ENCODE assay signal across 17 cellular contexts in the genomic region with DNA sequence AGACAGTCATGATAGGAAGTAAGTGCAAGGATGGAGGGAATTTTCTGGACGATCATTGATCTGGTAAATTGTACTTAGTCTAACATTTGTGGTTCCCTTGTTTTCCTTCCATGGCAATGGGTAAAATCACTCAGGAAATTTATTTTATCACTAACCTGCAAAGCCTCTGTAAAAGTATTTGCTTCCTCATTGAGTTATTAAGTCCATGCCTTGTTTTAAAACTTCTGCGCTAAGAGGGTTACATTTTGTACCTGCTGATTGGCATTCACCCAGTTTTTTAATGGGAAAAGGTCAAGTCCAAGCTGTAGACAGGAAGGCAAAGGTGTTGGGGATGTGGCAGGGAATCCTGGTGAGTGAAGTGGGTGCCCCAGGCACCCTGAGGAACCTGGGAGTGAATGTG.
DNase-seq lines count a peak whose midpoint lies in the region; ATAC-seq and TF ChIP-seq lines count a peak whose summit lies in the region.
"Had no signal": no experiment of that assay in that cellular context is flagged by ENCODE, and none has a peak within 500 bp of the region (broad histone marks: within the 10 kb centered on the region; RNA-seq: fewer than 3 reads in every experiment).

No MANE protein-coding gene starts in this region.

- H3K4me1 ChIP-seq in body of pancreas (peaks cover 22% of the 10 kb centered on the region), right lobe of liver (peaks cover 0 to 38% (median 12%) of the 10 kb centered on the region in 4 donors), stomach (peaks cover 3 to 69% (median 34%) of the 10 kb centered on the region in 4 donors)

- no peak for TF ChIP-seq POLR2A in body of pancreas (IDR thresholded peaks at IDR 0.05)
- TF ChIP-seq POLR2A in right lobe of liver (IDR thresholded peaks at IDR 0.05) = no peak
- TF ChIP-seq POLR2A in stomach (IDR thresholded peaks at IDR 0.05) = no peak

- no peak for TF ChIP-seq EP300 in stomach (IDR thresholded peaks at IDR 0.05)

- no peak for TF ChIP-seq CTCF in C4-2B (conservative IDR thresholded peaks at IDR 0.05)
- TF ChIP-seq CTCF in body of pancreas (IDR thresholded peaks at IDR 0.05) = no peak
- TF ChIP-seq CTCF in right lobe of liver (IDR thresholded peaks at IDR 0.05) = no peak
- no peak for TF ChIP-seq CTCF in stomach (IDR thresholded peaks at IDR 0.05)

- H3K4me3 ChIP-seq in body of pancreas = no peak overlapping the region
- peak overlapping the region in 2 of 3 donors; percentile 6 to 16 for H3K4me3 ChIP-seq in right lobe of liver
- no peak overlapping the region for H3K4me3 ChIP-seq in stomach

- H3K36me3 ChIP-seq in body of pancreas (replicated peaks in 1 of 2; ENCODE audit: insufficient read depth in 1 of 2, low read depth in 2 of 2) (no peaks in the 10 kb centered on the region), right lobe of liver (no peaks in the 10 kb centered on the region), stomach (no peaks in the 10 kb centered on the region)

- no peaks in the 10 kb centered on the region for H3K9me3 ChIP-seq in body of pancreas
- no peaks in the 10 kb centered on the region for H3K9me3 ChIP-seq in right lobe of liver
- no peaks in the 10 kb centered on the region for H3K9me3 ChIP-seq in stomach

- intact Hi-C loops in body of pancreas (cut with DNase I) (no loop called here), right lobe of liver (cut with DNase I) (loop anchor here in 1 of 2 donors (10.0 kb wide), 1 partner anchor 161 kb away; no protein-coding TSS in a partner anchor), stomach (cut with DNase I; ENCODE audit: low total_unique reads) (no loop called here)

- H3K27ac ChIP-seq in C4-2B = peak overlapping the region; percentile 50
- peak overlapping the region in 3 of 4 donors; percentile 2 to 70 (median 34) for H3K27ac ChIP-seq in body of pancreas
- H3K27ac ChIP-seq in right lobe of liver = peak overlapping the region; percentile 63 to 92 (median 89)
- H3K27ac ChIP-seq in stomach = peak overlapping the region; percentile 56 to 83 (median 74)

- H3K27me3 ChIP-seq in body of pancreas (no peaks in the 10 kb centered on the region), right lobe of liver (no peaks in the 10 kb centered on the region), stomach (no peaks in the 10 kb centered on the region)

- DNase-seq in body of pancreas (no peak), right lobe of liver (peak in 1 of 3 donors; percentile 52), stomach (no peak), NCI-H146 treated with DMSO at 0.1 percent for 48 hours (lab: John Stamatoyannopoulos, UW; ENCODE audit: unreplicated experiment) (no peak), midbrain (lab: John Stamatoyannopoulos, UW) (no peak), NCI-H1436 (lab: John Stamatoyannopoulos, UW) (no peak)
- DNase-seq: CD8-positive, alpha-beta T cell; DMS79 treated with DMSO at 0.1 percent for 48 hours; Kasumi-1; NCI-H1092 treated with DMSO at 0.1 percent for 48 hours; NCI-H1694 treated with DMSO at 0.1 percent for 48 hours; NCI-H2227 treated with DMSO at 0.1 percent for 48 hours; NCI-H510A treated with DMSO at 0.1 percent for 48 hours; NCI-H82; OCI-M1; Right ventricle myocardium superior had no signal

- ATAC-seq in body of pancreas (peak; percentile 55), right lobe of liver (peak; percentile 51 to 66 (median 58))
- ATAC-seq: CD8-positive, alpha-beta T cell had no signal

- WGBS in body of pancreas, 2 donors = 25 to 28% methylated on average over 2 of the region's 2 CpGs
- WGBS in right lobe of liver (ENCODE audit: insufficient coverage, low coverage, low lambda C conversion rate, missing lambda C conversion rate) = 33% methylated on average over 2 of the region's 2 CpGs
- 30 to 63% (median 40%) methylated on average over 2 of the region's 2 CpGs for WGBS in stomach, 5 donors

Comparison
In these comparisons a context has a peak if more than half of its experiments do, and no peak if none do; other contexts are left out.
1. H3K27ac ChIP-seq: peak in every context shown above with its lines; median percentile 89 in right lobe of liver; 74 in stomach; 50 in C4-2B; 34 in body of pancreas.
2. H3K4me3 ChIP-seq: peak in right lobe of liver (2 of 3); none in body of pancreas (0 of 2) and stomach (0 of 4).